Comparison of ENCODE assay signal across 22 cellular contexts in genomic region chr3:179958759-179959158, GRCh38.
DNase-seq lines count a peak whose midpoint lies in the region; ATAC-seq and TF ChIP-seq lines count a peak whose summit lies in the region.
"Had no signal": no experiment of that assay in that cellular context is flagged by ENCODE, and none has a peak within 500 bp of the region (broad histone marks: within the 10 kb centered on the region; RNA-seq: fewer than 3 reads in every experiment).

No MANE protein-coding gene starts in this region.

- H3K4me1 ChIP-seq in Karpas-422 (ENCODE audit: low read length), result peaks cover 99% of the 10 kb centered on the region

- 71 to 74% methylated on average over 9 of the region's 9 CpGs for WGBS in lower leg skin, 2 donors

- H3K27me3 ChIP-seq in Karpas-422 (ENCODE audit: low read length), result no peaks in the 10 kb centered on the region
- H3K27me3 ChIP-seq: MG63 had no signal

- no peaks in the 10 kb centered on the region for H3K9me2 ChIP-seq in Karpas-422 (replicated peaks; ENCODE audit: insufficient read depth, low read length)

- H3K27me3 Mint-ChIP-seq in activated T-cell treated with anti-CD3 and anti-CD28 coated beads, Interleukin-2, amount 50 U/mL, for 4 hours (ENCODE audit: low read depth), result peaks cover 11% of the 10 kb centered on the region
- peaks cover 12% of the 10 kb centered on the region for H3K27me3 Mint-ChIP-seq in chondrocyte (ENCODE audit: low read depth)

- no peaks in the 10 kb centered on the region for H3K36me3 Mint-ChIP-seq in activated T-cell treated with anti-CD3 and anti-CD28 coated beads, Interleukin-2, amount 50 U/mL, for 4 hours (ENCODE audit: insufficient read depth)
- no peaks in the 10 kb centered on the region for H3K36me3 Mint-ChIP-seq in chondrocyte (ENCODE audit: low read depth)
- H3K36me3 Mint-ChIP-seq: CD8-positive, alpha-beta T cell; IgD-negative memory B cell had no signal

- H3K4me2 ChIP-seq in Karpas-422 (ENCODE audit: low read depth, low read length, poor library complexity, severe bottlenecking), result peak overlapping the region; percentile 81
- H3K4me2 ChIP-seq: PC-9 had no signal

- no peaks in the 10 kb centered on the region for H3K9me3 ChIP-seq in Karpas-422 (ENCODE audit: low read length)
- H3K9me3 ChIP-seq: MG63 had no signal

- H4K20me1 ChIP-seq in Karpas-422 (ENCODE audit: insufficient read depth, low read depth, low read length), result no peaks in the 10 kb centered on the region

- no peak overlapping the region for H3K4me3 ChIP-seq in Karpas-422 (ENCODE audit: low read length)
- H3K4me3 ChIP-seq in lower leg skin (ENCODE audit: low read depth, poor library complexity, severe bottlenecking), result no peak overlapping the region
- H3K4me3 ChIP-seq: MG63, PC-9 had no signal

- ATAC-seq in activated T-cell treated with anti-CD3 and anti-CD28 coated beads, Interleukin-2, amount 50 U/mL, for 4 hours, result no peak
- no peak for ATAC-seq in esophagus mucosa
- ATAC-seq: CD8-positive, alpha-beta T cell; SK-N-SH treated with all-trans-retinoic acid at 6 μM for 48 hours had no signal

- peaks cover 5% of the 10 kb centered on the region for H3K4me1 Mint-ChIP-seq in activated T-cell treated with anti-CD3 and anti-CD28 coated beads, Interleukin-2, amount 50 U/mL, for 4 hours (ENCODE audit: low read depth)
- H3K4me1 Mint-ChIP-seq in chondrocyte (ENCODE audit: low read depth), result no peaks in the 10 kb centered on the region

- DNase-seq in NCI-H2227 (lab: John Stamatoyannopoulos, UW; ENCODE audit: unreplicated experiment) (peak; percentile 9), NCI-H2227 treated with DMSO at 0.1 percent for 48 hours (lab: John Stamatoyannopoulos, UW) (no peak), Karpas-422 (no peak), SHP77 treated with DMSO at 0.1 percent for 48 hours (lab: John Stamatoyannopoulos, UW) (peak; percentile 54), lower leg skin (ENCODE audit: low spot score in 2 of 2) (no peak), chondrocyte (ENCODE audit: low spot score) (no peak)
- no peak for DNase-seq in activated T-cell treated with anti-CD3 and anti-CD28 coated beads, Interleukin-2, amount 50 U/mL, for 4 hours
- DNase-seq: ACHN; C1 segment of cervical spinal cord; CD8-positive, alpha-beta T cell; GDM1; Kasumi-1; MG63; NCI-H1417; NCI-H1694 treated with DMSO at 0.1 percent for 48 hours; NCI-H510A treated with DMSO at 0.1 percent for 48 hours; NCI-H774; PC-9 had no signal

- no peaks in the 10 kb centered on the region for H3K9me3 Mint-ChIP-seq in activated T-cell treated with anti-CD3 and anti-CD28 coated beads, Interleukin-2, amount 50 U/mL, for 4 hours
- no peaks in the 10 kb centered on the region for H3K9me3 Mint-ChIP-seq in chondrocyte (ENCODE audit: low read depth)
- H3K9me3 Mint-ChIP-seq: CD8-positive, alpha-beta T cell had no signal

- no peak overlapping the region for H3K27ac Mint-ChIP-seq in chondrocyte (ENCODE audit: unreplicated experiment)
- H3K27ac Mint-ChIP-seq: CD8-positive, alpha-beta T cell; IgD-negative memory B cell had no signal

- H3K4me3 Mint-ChIP-seq in activated T-cell treated with anti-CD3 and anti-CD28 coated beads, Interleukin-2, amount 50 U/mL, for 4 hours, result no peak overlapping the region
- H3K4me3 Mint-ChIP-seq in chondrocyte (ENCODE audit: unreplicated experiment), result no peak overlapping the region
- H3K4me3 Mint-ChIP-seq: CD8-positive, alpha-beta T cell had no signal

- TF ChIP-seq POLR2A in lower leg skin (IDR thresholded peaks at IDR 0.05), result no peak

- H3K36me3 ChIP-seq in Karpas-422 (ENCODE audit: insufficient read depth, low read length), result no peaks in the 10 kb centered on the region
- H3K36me3 ChIP-seq: MG63 had no signal

- TF ChIP-seq CTCF in lower leg skin (IDR thresholded peaks at IDR 0.05) (no peak), chondrocyte (IDR thresholded peaks at IDR 0.05) (no peak)

- H3K79me2 ChIP-seq in Karpas-422 (ENCODE audit: low read length), result no peaks in the 10 kb centered on the region

- H3K9ac ChIP-seq in Karpas-422 (ENCODE audit: low read length), result no peak overlapping the region

- intact Hi-C loops in lower leg skin (cut with DNase I; ENCODE audit: low total_unique reads), result no loop called here

- no peak overlapping the region for H2AFZ ChIP-seq in Karpas-422 (ENCODE audit: low read length)
- H2AFZ ChIP-seq: PC-9 had no signal

- peak overlapping the region; percentile 99 for H3K27ac ChIP-seq in Karpas-422 (ENCODE audit: low read length)
- H3K27ac ChIP-seq: 22Rv1, PC-9 had no signal

Comparison
In these comparisons a context has a peak if more than half of its experiments do, and no peak if none do; other contexts are left out.
1. DNase-seq: peak in NCI-H2227 (single experiment) and SHP77 treated with DMSO at 0.1 percent for 48 hours (single experiment); none in NCI-H2227 treated with DMSO at 0.1 percent for 48 hours (single experiment), Karpas-422 (single experiment), activated T-cell treated with anti-CD3 and anti-CD28 coated beads, Interleukin-2, amount 50 U/mL, for 4 hours (single experiment), lower leg skin (0 of 2) and chondrocyte (single experiment).